Comparison of ENCODE assay signal across 9 cellular contexts in the genomic region with DNA sequence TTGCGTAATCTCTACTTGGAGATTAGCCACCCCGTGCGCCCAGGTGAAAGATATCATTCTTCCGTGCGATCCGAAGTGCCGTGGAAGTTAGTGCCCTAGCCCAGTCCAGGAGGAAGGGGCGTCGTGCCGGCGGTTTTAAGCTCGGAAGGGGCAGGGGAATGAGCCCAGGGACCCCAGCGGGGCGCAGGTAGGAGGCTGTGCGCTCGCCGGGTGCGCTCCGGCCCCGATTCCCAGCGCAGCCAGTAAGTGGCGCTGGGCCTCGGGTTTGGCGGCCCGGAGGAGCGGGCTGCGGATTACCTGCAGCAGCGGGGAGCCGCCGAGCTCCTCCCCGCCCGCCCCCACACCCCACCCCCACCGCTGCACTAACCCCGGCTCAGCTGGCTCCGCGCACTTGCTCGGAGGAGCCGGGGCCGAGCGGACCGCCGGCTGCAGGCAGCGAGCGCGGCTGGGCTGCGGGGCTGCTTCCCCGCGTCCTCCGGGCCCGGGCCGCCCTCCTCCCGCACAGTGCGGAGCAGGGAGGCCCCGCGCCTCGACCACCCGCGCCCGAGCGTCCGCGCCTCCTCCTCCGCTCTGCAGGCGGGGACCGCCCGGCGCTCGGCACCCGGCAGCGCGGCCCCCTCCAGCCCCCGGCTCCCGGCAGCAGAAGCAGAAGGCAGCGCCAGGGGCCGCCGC.
A peak's percentile ranks its signal among the peaks of the same experiment; 100 is the strongest.
DNase-seq lines count a peak whose midpoint lies in the region; ATAC-seq and TF ChIP-seq lines count a peak whose summit lies in the region.
"Had no signal": no experiment of that assay in that cellular context is flagged by ENCODE, and none has a peak within 500 bp of the region (broad histone marks: within the 10 kb centered on the region; RNA-seq: fewer than 3 reads in every experiment).

Gene RYR2 (plus strand): TSS at position 390 of the 672 bp plus-strand sequence. CDS start 338 bp downstream, outside the sequence.

- no peaks in the 10 kb centered on the region for H3K36me3 Mint-ChIP-seq in T-helper 1 cell treated with Interleukin-12 subunit alpha and Interleukin-12 subunit beta and Interleukin-4 antibody, amounts not matched to agents 30 μg/mL and 1 μg/mL, for 36 hours (ENCODE audit: low read depth)

- H3K4me3 Mint-ChIP-seq in T-helper 1 cell treated with Interleukin-12 subunit alpha and Interleukin-12 subunit beta and Interleukin-4 antibody, amounts not matched to agents 30 μg/mL and 1 μg/mL, for 36 hours, result peak within 1 kb of the TSS; percentile 40
- H3K4me3 Mint-ChIP-seq: B cell had no signal

- no peak within 1 kb of the TSS for H3K4me3 ChIP-seq in astrocyte of the spinal cord (ENCODE audit: low read depth, low read length)

- TF ChIP-seq CTCF in astrocyte of the spinal cord (IDR thresholded peaks at IDR 0.05; ENCODE audit: low read depth, low read length), result peak; percentile 33

- ATAC-seq in HG02642 (IDR thresholded peaks at IDR 0.05; ENCODE audit: poor library complexity, unreplicated experiment) (no peak), GM19395 (IDR thresholded peaks at IDR 0.05; ENCODE audit: unreplicated experiment) (no peak)

- H3K27ac Mint-ChIP-seq in T-helper 1 cell treated with Interleukin-12 subunit alpha and Interleukin-12 subunit beta and Interleukin-4 antibody, amounts not matched to agents 30 μg/mL and 1 μg/mL, for 36 hours, result peak within 1 kb of the TSS; percentile 57
- H3K27ac Mint-ChIP-seq: B cell had no signal

- in situ Hi-C loops in astrocyte of the spinal cord (cut with HindIII; ENCODE audit: low sequenced_read_pairs), result no loop called here

- no peak for DNase-seq in T-helper 1 cell
- no peak for DNase-seq in astrocyte of the spinal cord (ENCODE audit: low read depth, low spot score)
- peak; percentile 33 for DNase-seq in kidney tubule cell (ENCODE audit: low spot score)
- DNase-seq in superior temporal gyrus (ENCODE audit: extremely low spot score), result peak; percentile 38
- no peak for DNase-seq in stimulated activated CD4-positive, alpha-beta T cell treated with anti-CD3 and anti-CD28 coated beads, Interleukin-4, amount 100 ng/mL, for 24 hours

- H3K27me3 Mint-ChIP-seq in T-helper 1 cell treated with Interleukin-12 subunit alpha and Interleukin-12 subunit beta and Interleukin-4 antibody, amounts not matched to agents 30 μg/mL and 1 μg/mL, for 36 hours (ENCODE audit: low read depth), result peaks cover 20% of the 10 kb centered on the region

- no peaks in the 10 kb centered on the region for H3K9me3 Mint-ChIP-seq in T-helper 1 cell treated with Interleukin-12 subunit alpha and Interleukin-12 subunit beta and Interleukin-4 antibody, amounts not matched to agents 30 μg/mL and 1 μg/mL, for 36 hours

- H3K4me1 Mint-ChIP-seq in T-helper 1 cell treated with Interleukin-12 subunit alpha and Interleukin-12 subunit beta and Interleukin-4 antibody, amounts not matched to agents 30 μg/mL and 1 μg/mL, for 36 hours (ENCODE audit: low read depth), result peaks cover 7% of the 10 kb centered on the region

Comparison
In these comparisons a context has a peak if more than half of its experiments do, and no peak if none do; other contexts are left out.
1. DNase-seq: peak in kidney tubule cell (single experiment) and superior temporal gyrus (single experiment); none in T-helper 1 cell (0 of 5), astrocyte of the spinal cord (single experiment) and stimulated activated CD4-positive, alpha-beta T cell treated with anti-CD3 and anti-CD28 coated beads, Interleukin-4, amount 100 ng/mL, for 24 hours (single experiment).